Comparison of ENCODE assay signal across 12 cellular contexts in the genomic region with DNA sequence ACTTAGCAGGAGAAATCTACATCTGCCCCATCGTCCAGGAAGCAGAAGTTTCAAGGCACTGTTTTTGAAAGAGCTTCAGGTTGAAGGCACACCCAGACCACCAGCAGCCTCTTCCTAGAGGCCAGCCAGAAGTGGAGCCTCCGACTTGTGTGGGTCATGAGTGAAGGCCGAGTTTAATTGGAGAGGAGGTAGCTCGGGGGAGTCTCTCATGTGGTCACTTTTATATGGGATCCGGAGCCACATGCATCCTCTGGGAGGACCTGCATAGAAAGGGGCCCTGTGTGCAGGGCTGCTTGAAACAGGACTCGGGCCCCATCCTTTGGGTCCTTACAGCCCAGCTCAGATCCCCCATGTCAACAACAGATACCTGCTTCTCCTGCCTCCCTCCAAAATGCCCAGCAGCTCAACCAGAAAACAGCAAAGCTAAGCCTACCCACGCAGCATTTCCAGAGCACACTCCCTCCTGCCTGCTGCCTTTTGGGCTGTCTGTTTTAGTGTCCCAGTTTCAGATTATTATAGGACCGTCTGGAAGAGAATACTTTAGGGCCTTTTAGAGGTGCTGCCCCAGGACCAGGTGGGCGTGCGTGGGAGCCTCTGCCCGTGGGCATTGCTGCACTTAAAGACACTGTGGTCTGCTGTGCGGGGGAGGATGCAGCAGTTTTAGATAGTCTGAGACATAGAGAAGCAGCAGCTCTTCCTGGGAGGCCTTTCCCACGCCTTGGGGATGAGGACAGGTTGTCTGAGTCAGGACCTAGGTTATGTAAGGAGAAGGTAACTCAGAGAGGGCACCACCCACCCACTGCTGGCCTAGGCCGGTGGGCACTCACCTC. TPM values are rescaled to one million over a fixed set of nuclear protein-coding genes. Genes with fewer than 3 reads are reported as not detected.
DNase-seq lines count a peak whose midpoint lies in the region; FAIRE-seq and TF ChIP-seq lines count a peak whose summit lies in the region.
"Had no signal": no experiment of that assay in that cellular context is flagged by ENCODE, and none has a peak within 500 bp of the region (broad histone marks: within the 10 kb centered on the region; RNA-seq: fewer than 3 reads in every experiment).

No MANE protein-coding gene starts in this region.

- no peaks in the 10 kb centered on the region for H3K27me3 ChIP-seq in keratinocyte (ENCODE audit: control insufficient read depth, extremely low read depth, insufficient read depth, low read length)
- H3K27me3 ChIP-seq in skeletal muscle tissue (ENCODE audit: control insufficient read depth in 3 of 3, insufficient read depth in 3 of 3, low read length in 3 of 3), result no peaks in the 10 kb centered on the region

- no peak overlapping the region for H3K4me3 ChIP-seq in keratinocyte (ENCODE audit: control insufficient read depth in 2 of 3, extremely low read depth in 1 of 3, insufficient read depth in 2 of 3, low read depth in 1 of 3, low read length in 3 of 3)
- no peak overlapping the region for H3K4me3 ChIP-seq in skeletal muscle tissue (ENCODE audit: low read length in 3 of 3)

- H3K9me1 ChIP-seq in keratinocyte (ENCODE audit: control insufficient read depth, extremely low read depth, insufficient read depth, low read length), result peaks cover 16% of the 10 kb centered on the region

- H3K4me1 ChIP-seq in keratinocyte (ENCODE audit: control insufficient read depth, extremely low read depth, insufficient read depth, low read length), result peaks cover 41% of the 10 kb centered on the region
- H3K4me1 ChIP-seq in skeletal muscle tissue (ENCODE audit: control insufficient read depth in 3 of 3, insufficient read depth in 3 of 3, low read length in 3 of 3), result peaks cover 50 to 61% (median 56%) of the 10 kb centered on the region in 3 donors

- FAIRE-seq in keratinocyte (lab: Jason Lieb, UNC), result peak; percentile 13
- FAIRE-seq: endothelial cell of umbilical vein had no signal

- no peak overlapping the region for H2AFZ ChIP-seq in keratinocyte (ENCODE audit: control insufficient read depth, low read length)

- H3K9ac ChIP-seq in keratinocyte (ENCODE audit: control insufficient read depth, extremely low read depth, insufficient read depth, low read length), result no peak overlapping the region
- H3K9ac ChIP-seq in skeletal muscle tissue (ENCODE audit: low read depth in 1 of 3, low read length in 3 of 3), result peak overlapping the region in 2 of 3 donors; percentile 9 to 23

- no peak for TF ChIP-seq CTCF in keratinocyte (optimal IDR thresholded peaks at IDR 0.05 in 1 of 3, IDR thresholded peaks at IDR 0.05 in 1 of 3, conservative IDR thresholded peaks at IDR 0.05 in 1 of 3; ENCODE audit: extremely low read depth in 1 of 3, insufficient read depth in 2 of 3, low read length in 3 of 3)

- dilution Hi-C loops in keratinocyte (cut with MboI; ENCODE audit: extremely low pct_ligation_motif_present, low sequenced_read_pairs), result no loop called here

- no peak overlapping the region for H3K4me2 ChIP-seq in keratinocyte (ENCODE audit: control insufficient read depth, extremely low read depth, insufficient read depth, low read depth, low read length)

- peaks cover 44% of the 10 kb centered on the region for H4K20me1 ChIP-seq in keratinocyte (ENCODE audit: control insufficient read depth, extremely low read depth, insufficient read depth, low read length)

- H3K9me3 ChIP-seq in keratinocyte (ENCODE audit: control insufficient read depth, low read depth, low read length), result no peaks in the 10 kb centered on the region
- H3K9me3 ChIP-seq in skeletal muscle tissue (ENCODE audit: control insufficient read depth in 3 of 3, low read length in 3 of 3), result no peaks in the 10 kb centered on the region

- peaks cover 9 to 30% of the 10 kb centered on the region in 2 experiments for H3K36me3 ChIP-seq in keratinocyte (ENCODE audit: control insufficient read depth in 2 of 2, extremely low read depth in 1 of 2, insufficient read depth in 2 of 2, low read length in 2 of 2)
- H3K36me3 ChIP-seq in skeletal muscle tissue (ENCODE audit: control insufficient read depth in 3 of 3, insufficient read depth in 3 of 3, low read length in 3 of 3), result peaks cover 0 to 12% (median 2%) of the 10 kb centered on the region in 3 donors

- no peak overlapping the region for H3K27ac ChIP-seq in keratinocyte (ENCODE audit: control insufficient read depth, insufficient read depth, low read length)
- no peak overlapping the region for H3K27ac ChIP-seq in skeletal muscle tissue (ENCODE audit: low read depth, low read length)

- DNase-seq in EH (ENCODE audit: low read depth), result peak; percentile 20
- peak; percentile 23 for DNase-seq in RPMI7951 (ENCODE audit: low read depth)
- DNase-seq in keratinocyte (ENCODE audit: low read depth, low spot score), result no peak
- no peak for DNase-seq in ecto neural progenitor cell (ENCODE audit: low spot score)
- no peak for DNase-seq in NCI-H2081 treated with DMSO at 0.1 percent for 48 hours (lab: John Stamatoyannopoulos, UW)
- no peak for DNase-seq in LoVo (ENCODE audit: low spot score)
- DNase-seq: naive B cell; NCI-H2107; stimulated activated CD4-positive, alpha-beta T cell treated with anti-CD3 and anti-CD28 coated beads, Interleukin-12 subunit alpha, Interleukin-12 subunit beta, amount 100 ng/mL, for 4 hours; T1000 had no signal

- H3K79me2 ChIP-seq in keratinocyte (ENCODE audit: control insufficient read depth, insufficient read depth, low read length), result peaks cover 93% of the 10 kb centered on the region

RNA-seq across cellular contexts. Expression of gene MPRIP, which starts 29.5 kb away (rescaled TPM):
- total RNA-seq in RPMI7951 (2014; rRNA removed; shearing (Covaris generic)), result 77.1 and 86.3 TPM in 2 replicates
- 76.4 to 113 TPM (median 93.2 TPM) in 3 replicates for polyA plus RNA-seq in keratinocyte
- 241 TPM for polyA plus RNA-seq in keratinocyte (2011; ENCODE audit: low read depth)
- 61.6 and 75.3 TPM in 2 replicates for polyA plus RNA-seq in keratinocyte (2011; cell fraction: cytosol; rRNA removed)
- polyA plus RNA-seq in keratinocyte (2011; cell fraction: nucleus; rRNA removed), result 160 and 188 TPM in 2 replicates
- 132 and 155 TPM in 2 replicates for polyA plus RNA-seq in keratinocyte (2012; ENCODE audit: low replicate concordance)
- 188 to 396 TPM (median 205 TPM) in 3 replicates for polyA minus RNA-seq in keratinocyte
- 102 TPM for polyA minus RNA-seq in keratinocyte (2011; cell fraction: cytosol; rRNA and poly(A)+ RNA removed)
- polyA minus RNA-seq in keratinocyte (2011; cell fraction: nucleus; rRNA and poly(A)+ RNA removed), result 123 and 162 TPM in 2 replicates
- total RNA-seq in skeletal muscle tissue, result 79.3 TPM

Comparison
In these comparisons a context has a peak if more than half of its experiments do, and no peak if none do; other contexts are left out.
1. DNase-seq: peak in EH (single experiment) and RPMI7951 (single experiment); none in keratinocyte (single experiment), ecto neural progenitor cell (single experiment), NCI-H2081 treated with DMSO at 0.1 percent for 48 hours (single experiment) and LoVo (single experiment).